In the genomic region with DNA sequence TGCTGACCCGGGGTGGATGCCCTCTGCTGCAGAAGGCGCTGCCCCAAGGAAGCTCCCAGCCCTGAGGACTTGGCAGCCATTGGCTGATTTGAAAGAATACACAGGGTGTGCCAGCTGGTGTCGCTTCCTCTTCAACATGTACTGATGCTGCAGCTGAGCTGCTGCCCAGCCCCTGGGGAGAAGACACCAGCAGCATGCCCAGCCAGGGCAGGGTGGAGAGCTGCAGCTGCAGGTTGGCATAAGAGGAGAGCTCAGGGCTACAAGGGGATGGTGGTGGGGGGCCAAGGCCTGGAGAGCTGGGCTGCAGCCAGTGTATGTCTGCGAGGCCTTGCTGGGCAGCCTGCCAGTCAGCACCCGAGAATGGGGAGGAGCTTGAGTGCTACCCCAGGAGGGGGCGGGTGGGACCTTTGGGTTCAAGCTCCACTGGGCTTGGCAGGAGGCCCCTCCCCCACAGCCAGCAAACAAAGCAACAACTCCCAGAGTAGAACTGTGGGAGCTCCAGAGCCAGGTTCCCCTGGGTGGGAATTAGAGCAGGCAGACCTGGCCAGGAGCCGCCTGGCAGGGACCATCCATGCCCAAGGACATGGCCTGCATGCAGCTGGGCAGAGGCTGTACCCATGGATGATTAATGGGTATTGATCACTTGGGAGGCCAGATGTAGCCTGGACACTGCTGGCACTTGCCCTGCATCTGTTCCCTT, we compare ENCODE assay signal across 8 cellular contexts. TPM values are rescaled to one million over a fixed set of nuclear protein-coding genes. Genes with fewer than 3 reads are reported as not detected.
DNase-seq lines count a peak whose midpoint lies in the region; ATAC-seq, FAIRE-seq and TF ChIP-seq lines count a peak whose summit lies in the region.

No MANE protein-coding gene starts in this region.

- no peak for TF ChIP-seq RAD21 in HepG2 (CRISPR knock-in tag; IDR thresholded peaks at IDR 0.05)

- POLR2A ChIA-PET in MCF 10A (lab: Yijun Ruan, JAX), result interaction anchor here (0.7 to 5.7 kb wide), 14 partner anchors 8 to 298 kb away, joined by 3 to 99 read pairs (median 6); a partner anchor contains a TSS
- POLR2A ChIA-PET in HepG2 (lab: Yijun Ruan, JAX), result interaction anchor here (0.6 to 3.6 kb wide), 9 partner anchors 9 to 740 kb away, joined by 3 to 55 read pairs (median 3); a partner anchor contains a TSS

- CTCF ChIA-PET in MCF 10A (lab: Yijun Ruan, JAX) (interaction anchor here (0.5 to 5.3 kb wide), 11 partner anchors 8 to 279 kb away, joined by 3 to 43 read pairs (median 6); a partner anchor contains a TSS), HepG2 (lab: Yijun Ruan, JAX; ENCODE audit: low intra/inter-chr PET ratio, low total read pairs) (no interaction called here)

- H3K79me2 ChIP-seq in DOHH2 (ENCODE audit: control insufficient read depth, low read length), result no peaks in the 10 kb centered on the region; the same call in 1 of the 2 replicates
- no peaks in the 10 kb centered on the region for H3K79me2 ChIP-seq in HepG2 (ENCODE audit: insufficient read depth, low read length)

- peak; percentile 70 for FAIRE-seq in HepG2 (lab: Jason Lieb, UNC)

- no peak overlapping the region for H2AFZ ChIP-seq in HepG2 (ENCODE audit: low read length)

- no peaks in the 10 kb centered on the region for H3K36me3 ChIP-seq in DOHH2 (ENCODE audit: control insufficient read depth, low read length)
- H3K36me3 ChIP-seq in HepG2 (replicated peaks in 1 of 2; ENCODE audit: control insufficient read depth in 1 of 2, insufficient read depth in 2 of 2, low read length in 2 of 2), result no peaks in the 10 kb centered on the region
- H3K36me3 ChIP-seq in suprapubic skin, result no peaks in the 10 kb centered on the region

- intact Hi-C loops in MCF 10A (cut with micrococcal nuclease), result no loop called here
- intact Hi-C loops in HepG2 (cut with micrococcal nuclease; ENCODE audit: unreplicated experiment), result no loop called here

- BruUV-seq in MCF 10A (replicated peaks; lab: Mats Ljungman, UMichigan) (no TSS peak), HepG2 (replicated peaks; lab: Mats Ljungman, UMichigan) (no TSS peak)

- 29% methylated on average over 3 of the region's 7 CpGs for WGBS in HepG2 (ENCODE audit: low lambda C conversion rate)
- WGBS in suprapubic skin, result 22% methylated on average over 6 of the region's 7 CpGs

- peak; percentile 21 to 70; a peak in 1 of 4 replicates for TF ChIP-seq POLR2A in HepG2 (IDR thresholded peaks at IDR 0.05; ENCODE audit: insufficient read depth in 1 of 2, low read depth in 2 of 2, low read length in 2 of 2)
- TF ChIP-seq POLR2A in suprapubic skin (IDR thresholded peaks at IDR 0.05), result no peak

- peak; percentile 47 for ATAC-seq in GM21526 (IDR thresholded peaks at IDR 0.05; ENCODE audit: low FRiP score, unreplicated experiment)
- peak; percentile 88 for ATAC-seq in HepG2

- H3K4me3 Mint-ChIP-seq in MCF 10A (ENCODE audit: unreplicated experiment), result peak overlapping the region; percentile 58

- H3K27ac ChIP-seq in DOHH2 (ENCODE audit: low read depth, low read length), result peak overlapping the region; percentile 87
- peak overlapping the region; percentile 65 for H3K27ac ChIP-seq in HepG2 (ENCODE audit: extremely low read length, insufficient read depth, low read length)
- H3K27ac ChIP-seq in suprapubic skin, result peak overlapping the region; percentile 84

- peaks cover 10% of the 10 kb centered on the region for H3F3A ChIP-seq in DOHH2 (ENCODE audit: control insufficient read depth, insufficient read depth)

- peak overlapping the region; percentile 50 for H3K9ac ChIP-seq in HepG2 (ENCODE audit: insufficient read depth, low read depth, low read length)

- TF ChIP-seq CTCF in DOHH2 (IDR thresholded peaks at IDR 0.05; ENCODE audit: low read depth, low read length, poor library complexity, severe bottlenecking), result no peak
- TF ChIP-seq CTCF in LNCaP clone FGC (IDR thresholded peaks at IDR 0.05; ENCODE audit: control insufficient read depth, extremely low read depth, insufficient read depth), result no peak
- TF ChIP-seq CTCF in MCF 10A (IDR thresholded peaks at IDR 0.05; ENCODE audit: unreplicated experiment), result no peak
- TF ChIP-seq CTCF in HepG2 (CRISPR knock-in tag; IDR thresholded peaks at IDR 0.05), result peak; percentile 34; the same call in 1 of the 2 replicates
- TF ChIP-seq CTCF in suprapubic skin (IDR thresholded peaks at IDR 0.05), result no peak

- H3K9me2 ChIP-seq in DOHH2 (replicated peaks; ENCODE audit: control insufficient read depth, low read length), result no peaks in the 10 kb centered on the region

- H4K20me1 ChIP-seq in DOHH2 (ENCODE audit: control insufficient read depth, insufficient read depth, low read depth, low read length) (no peaks in the 10 kb centered on the region), HepG2 (ENCODE audit: insufficient read depth, low read length) (no peaks in the 10 kb centered on the region)

- H3K4me1 Mint-ChIP-seq in MCF 10A (ENCODE audit: insufficient read depth, unreplicated experiment), result peaks cover 31% of the 10 kb centered on the region

- H3K4me1 ChIP-seq in DOHH2 (ENCODE audit: control insufficient read depth, low read length) (peaks cover 75% of the 10 kb centered on the region), HepG2 (ENCODE audit: insufficient read depth, low read length) (peaks cover 42% of the 10 kb centered on the region), suprapubic skin (peaks cover 71% of the 10 kb centered on the region)

- DNase-seq in LNCaP clone FGC (ENCODE audit: low read depth) (peak; percentile 58), SHP77 (lab: John Stamatoyannopoulos, UW) (peak; percentile 96 to 98), MCF 10A (ENCODE audit: unreplicated experiment) (peak; percentile 92), HepG2 (ENCODE audit: low spot score) (peak; percentile 90), suprapubic skin (ENCODE audit: low spot score in 2 of 2) (peak; percentile 81 to 90), GM03348 (ENCODE audit: low spot score) (no peak)

- H3K36me3 Mint-ChIP-seq in MCF 10A (ENCODE audit: insufficient read depth, unreplicated experiment), result peaks cover 45% of the 10 kb centered on the region

- in situ Hi-C loops in HepG2 (cut with HindIII; ENCODE audit: extremely low pct_ligation_motif_present, low pct_unique_long_range_greater_than_20kb), result no loop called here

- H3K27ac Mint-ChIP-seq in MCF 10A (ENCODE audit: low read depth, unreplicated experiment), result peak overlapping the region; percentile 88

- no peaks in the 10 kb centered on the region for H3K27me3 ChIP-seq in DOHH2 (ENCODE audit: control insufficient read depth, low read length)
- no peaks in the 10 kb centered on the region for H3K27me3 ChIP-seq in HepG2 (ENCODE audit: control insufficient read depth in 1 of 2, insufficient read depth in 2 of 2, low read length in 2 of 2)
- no peaks in the 10 kb centered on the region for H3K27me3 ChIP-seq in suprapubic skin

- H3K4me2 ChIP-seq in DOHH2 (ENCODE audit: low read length) (peak overlapping the region; percentile 96), HepG2 (ENCODE audit: low read depth, low read length) (peak overlapping the region; percentile 83)

- H3K9me3 Mint-ChIP-seq in MCF 10A (ENCODE audit: unreplicated experiment), result no peaks in the 10 kb centered on the region

- H3K4me3 ChIP-seq in DOHH2 (ENCODE audit: low read length) (peak overlapping the region; percentile 70), LNCaP clone FGC (ENCODE audit: low read depth, low read length) (no peak overlapping the region), HepG2 (replicated peaks in 1 of 3; ENCODE audit: insufficient read depth in 1 of 3, low read depth in 2 of 3, low read length in 3 of 3) (peak overlapping the region; percentile 23 to 54 (median 31); a peak in 5 of 6 replicates), suprapubic skin (peak overlapping the region; percentile 4)

- TF ChIP-seq EP300 in HepG2 (IDR thresholded peaks at IDR 0.05; ENCODE audit: low read depth in 2 of 2, low read length in 2 of 2) (peak in 1 of 2 experiments; percentile 60; a peak in 2 of 4 replicates), HepG2 (CRISPR knock-in tag; IDR thresholded peaks at IDR 0.05; ENCODE audit: borderline replicate concordance) (no peak), suprapubic skin (IDR thresholded peaks at IDR 0.05) (no peak)

- H3K27me3 Mint-ChIP-seq in MCF 10A (ENCODE audit: insufficient read depth, unreplicated experiment), result no peaks in the 10 kb centered on the region

- H3K9me3 ChIP-seq in DOHH2 (ENCODE audit: control insufficient read depth, insufficient read depth, low read length), result no peaks in the 10 kb centered on the region
- H3K9me3 ChIP-seq in HepG2 (ENCODE audit: low read length), result no peaks in the 10 kb centered on the region
- H3K9me3 ChIP-seq in suprapubic skin, result no peaks in the 10 kb centered on the region

RNA-seq across cellular contexts. Expression of a gene that starts 9.2 kb away (rescaled TPM):
- total RNA-seq in MCF 10A (2022), result 38.6 and 46.4 TPM in 2 replicates
- 1.3 and 2.1 TPM in 2 replicates for total RNA-seq in HepG2 (2016; rRNA removed; fragmentation: Illumina TruSeq; extraction: Trizol)
- 2.8 and 3.6 TPM in 2 replicates for total RNA-seq in HepG2 (2016; cell fraction: cytosol; rRNA removed; fragmentation: Illumina TruSeq; extraction: Trizol; ENCODE audit: low read depth)
- total RNA-seq in HepG2 (2016; cell fraction: insoluble cytoplasmic fraction; rRNA removed; fragmentation: Illumina TruSeq; extraction: Trizol), result 1.8 and 2.7 TPM in 2 replicates
- 1.5 and 1.8 TPM in 2 replicates for total RNA-seq in HepG2 (2016; cell fraction: membrane; rRNA removed; fragmentation: Illumina TruSeq; extraction: Trizol)
- total RNA-seq in HepG2 (2016; cell fraction: nucleus; rRNA removed; fragmentation: Illumina TruSeq; extraction: Trizol), result 4.4 and 5.3 TPM in 2 replicates
- 17.0 and 31.8 TPM in 2 replicates for polyA plus RNA-seq in HepG2 (2011; rRNA removed)
- 11.3 and 13.8 TPM in 2 replicates for polyA plus RNA-seq in HepG2 (2011; cell fraction: cytosol; rRNA removed)
- 63.8 and 71.1 TPM in 2 replicates for polyA plus RNA-seq in HepG2 (2011; cell fraction: nucleus; rRNA removed)
- 11.2 and 22.4 TPM in 2 replicates for polyA plus RNA-seq in HepG2 (2012)
- 0.40 and 0.47 TPM in 2 replicates for polyA plus RNA-seq in HepG2 (2016; cell fraction: cytosol; fragmentation: Illumina TruSeq; extraction: Trizol; ENCODE audit: low read depth)
- polyA plus RNA-seq in HepG2 (2016; cell fraction: insoluble cytoplasmic fraction; fragmentation: Illumina TruSeq; extraction: Trizol; ENCODE audit: low read depth), result 2.0 and 2.2 TPM in 2 replicates
- 0.70 and 1.2 TPM in 2 replicates for polyA plus RNA-seq in HepG2 (2016; cell fraction: membrane; fragmentation: Illumina TruSeq; extraction: Trizol; ENCODE audit: low read depth)
- polyA plus RNA-seq in HepG2 (2016; cell fraction: nucleus; fragmentation: Illumina TruSeq; extraction: Trizol; ENCODE audit: insufficient read depth, low read depth), result 14.4 and 14.8 TPM in 2 replicates
- polyA minus RNA-seq in HepG2 (2011; rRNA and poly(A)+ RNA removed; ENCODE audit: low replicate concordance), result 42.2 and 71.8 TPM in 2 replicates
- polyA minus RNA-seq in HepG2 (2011; cell fraction: cytosol; rRNA and poly(A)+ RNA removed), result 25.4 and 35.9 TPM in 2 replicates
- 35.4 and 39.4 TPM in 2 replicates for polyA minus RNA-seq in HepG2 (2011; cell fraction: nucleus; rRNA and poly(A)+ RNA removed)
- total RNA-seq in suprapubic skin, result 100 to 1,000 TPM in 2 of 4 donors, 10 to 100 TPM in 2; 81.7 to 146 (median 116) TPM

RNA-seq across cellular contexts. Expression of a gene that starts 41.8 kb away (rescaled TPM):
- total RNA-seq in MCF 10A (2022), result 45.6 and 50.5 TPM in 2 replicates
- 38.7 and 52.4 TPM in 2 replicates for total RNA-seq in HepG2 (2016; rRNA removed; fragmentation: Illumina TruSeq; extraction: Trizol)
- total RNA-seq in HepG2 (2016; cell fraction: cytosol; rRNA removed; fragmentation: Illumina TruSeq; extraction: Trizol; ENCODE audit: low read depth), result 18.8 and 20.6 TPM in 2 replicates
- 43.1 and 52.3 TPM in 2 replicates for total RNA-seq in HepG2 (2016; cell fraction: insoluble cytoplasmic fraction; rRNA removed; fragmentation: Illumina TruSeq; extraction: Trizol)
- total RNA-seq in HepG2 (2016; cell fraction: membrane; rRNA removed; fragmentation: Illumina TruSeq; extraction: Trizol), result 30.4 and 35.8 TPM in 2 replicates
- 22.1 and 24.2 TPM in 2 replicates for total RNA-seq in HepG2 (2016; cell fraction: nucleus; rRNA removed; fragmentation: Illumina TruSeq; extraction: Trizol)
- polyA plus RNA-seq in HepG2 (2011; rRNA removed), result 72.7 and 73.6 TPM in 2 replicates
- 50.7 and 83.9 TPM in 2 replicates for polyA plus RNA-seq in HepG2 (2011; cell fraction: cytosol; rRNA removed)
- polyA plus RNA-seq in HepG2 (2011; cell fraction: nucleus; rRNA removed), result 47.6 and 49.0 TPM in 2 replicates
- 22.9 and 33.8 TPM in 2 replicates for polyA plus RNA-seq in HepG2 (2012)
- 38.0 and 44.9 TPM in 2 replicates for polyA plus RNA-seq in HepG2 (2016; cell fraction: cytosol; fragmentation: Illumina TruSeq; extraction: Trizol; ENCODE audit: low read depth)
- polyA plus RNA-seq in HepG2 (2016; cell fraction: insoluble cytoplasmic fraction; fragmentation: Illumina TruSeq; extraction: Trizol; ENCODE audit: low read depth), result 88.2 and 89.6 TPM in 2 replicates
- 44.3 and 53.1 TPM in 2 replicates for polyA plus RNA-seq in HepG2 (2016; cell fraction: membrane; fragmentation: Illumina TruSeq; extraction: Trizol; ENCODE audit: low read depth)
- 71.0 and 73.3 TPM in 2 replicates for polyA plus RNA-seq in HepG2 (2016; cell fraction: nucleus; fragmentation: Illumina TruSeq; extraction: Trizol; ENCODE audit: insufficient read depth, low read depth)
- polyA minus RNA-seq in HepG2 (2011; rRNA and poly(A)+ RNA removed; ENCODE audit: low replicate concordance), result 45.8 and 91.0 TPM in 2 replicates
- 10.3 and 12.9 TPM in 2 replicates for polyA minus RNA-seq in HepG2 (2011; cell fraction: cytosol; rRNA and poly(A)+ RNA removed)
- polyA minus RNA-seq in HepG2 (2011; cell fraction: nucleus; rRNA and poly(A)+ RNA removed), result 5.7 TPM in 2 replicates
- total RNA-seq in suprapubic skin, result 10 to 100 TPM; 16.2 to 41.9 (median 29.7) TPM

RNA-seq across cellular contexts. Expression of a gene that starts 42.1 kb away (rescaled TPM):
- total RNA-seq in MCF 10A (2022), result 3.4 and 6.6 TPM in 2 replicates
- total RNA-seq in HepG2 (2016; rRNA removed; fragmentation: Illumina TruSeq; extraction: Trizol), result 4.3 and 5.0 TPM in 2 replicates
- 1.2 TPM in 2 replicates for total RNA-seq in HepG2 (2016; cell fraction: cytosol; rRNA removed; fragmentation: Illumina TruSeq; extraction: Trizol; ENCODE audit: low read depth)
- 5.0 and 6.6 TPM in 2 replicates for total RNA-seq in HepG2 (2016; cell fraction: insoluble cytoplasmic fraction; rRNA removed; fragmentation: Illumina TruSeq; extraction: Trizol)
- 2.4 and 2.8 TPM in 2 replicates for total RNA-seq in HepG2 (2016; cell fraction: membrane; rRNA removed; fragmentation: Illumina TruSeq; extraction: Trizol)
- 4.7 and 4.8 TPM in 2 replicates for total RNA-seq in HepG2 (2016; cell fraction: nucleus; rRNA removed; fragmentation: Illumina TruSeq; extraction: Trizol)
- 1.5 and 2.2 TPM in 2 replicates for polyA plus RNA-seq in HepG2 (2011; rRNA removed)
- polyA plus RNA-seq in HepG2 (2011; cell fraction: cytosol; rRNA removed), result 0.83 and 1.3 TPM in 2 replicates
- 6.5 and 7.4 TPM in 2 replicates for polyA plus RNA-seq in HepG2 (2011; cell fraction: nucleus; rRNA removed)
- 0.84 and 1.2 TPM in 2 replicates for polyA plus RNA-seq in HepG2 (2012)
- polyA plus RNA-seq in HepG2 (2016; cell fraction: cytosol; fragmentation: Illumina TruSeq; extraction: Trizol; ENCODE audit: low read depth), result 0.17 and 0.42 TPM in 2 replicates
- polyA plus RNA-seq in HepG2 (2016; cell fraction: insoluble cytoplasmic fraction; fragmentation: Illumina TruSeq; extraction: Trizol; ENCODE audit: low read depth), result 2.4 and 3.1 TPM in 2 replicates
- polyA plus RNA-seq in HepG2 (2016; cell fraction: membrane; fragmentation: Illumina TruSeq; extraction: Trizol; ENCODE audit: low read depth), result 0.72 and 0.86 TPM in 2 replicates
- 2.7 and 3.3 TPM in 2 replicates for polyA plus RNA-seq in HepG2 (2016; cell fraction: nucleus; fragmentation: Illumina TruSeq; extraction: Trizol; ENCODE audit: insufficient read depth, low read depth)
- polyA minus RNA-seq in HepG2 (2011; rRNA and poly(A)+ RNA removed; ENCODE audit: low replicate concordance), result 18.9 and 23.4 TPM in 2 replicates
- polyA minus RNA-seq in HepG2 (2011; cell fraction: cytosol; rRNA and poly(A)+ RNA removed), result 1.2 and 3.0 TPM in 2 replicates
- polyA minus RNA-seq in HepG2 (2011; cell fraction: nucleus; rRNA and poly(A)+ RNA removed), result 12.5 and 15.4 TPM in 2 replicates
- total RNA-seq in suprapubic skin, result 1 to 10 TPM; 2.2 to 3.6 (median 2.9) TPM

RNA-seq across cellular contexts. Expression of a gene that starts 57.4 kb away (rescaled TPM):
- total RNA-seq in MCF 10A (2022) (0.47 TPM in 1 of 2 replicates, not detected in the other), HepG2 (2016; rRNA removed; fragmentation: Illumina TruSeq; extraction: Trizol) (0.29 TPM in 1 of 2 replicates, not detected in the other), suprapubic skin (under 1 TPM in 1 of 4 donors, not detected in 3; 0.21 TPM)
- total RNA-seq in HepG2 (2016; cell fraction: cytosol; rRNA removed; fragmentation: Illumina TruSeq; extraction: Trizol; ENCODE audit: low read depth), result 0.09 TPM in 1 of 2 replicates, not detected in the other
- total RNA-seq in HepG2 (2016; cell fraction: insoluble cytoplasmic fraction; rRNA removed; fragmentation: Illumina TruSeq; extraction: Trizol), result 0.11 TPM in 1 of 2 replicates, not detected in the other
- total RNA-seq in HepG2 (2016; cell fraction: membrane; rRNA removed; fragmentation: Illumina TruSeq; extraction: Trizol), result 0.21 TPM in 1 of 2 replicates, not detected in the other
- 0.25 TPM in 1 of 2 replicates, not detected in the other for total RNA-seq in HepG2 (2016; cell fraction: nucleus; rRNA removed; fragmentation: Illumina TruSeq; extraction: Trizol)
- 0.07 and 0.08 TPM in 2 replicates for polyA plus RNA-seq in HepG2 (2011; rRNA removed)
- 0.04 and 0.14 TPM in 2 replicates for polyA plus RNA-seq in HepG2 (2011; cell fraction: cytosol; rRNA removed)
- polyA plus RNA-seq in HepG2 (2011; cell fraction: nucleus; rRNA removed), result 0.21 and 0.51 TPM in 2 replicates
- polyA plus RNA-seq in HepG2 (2012), result not detected in 2 replicates
- not detected in 2 replicates for polyA plus RNA-seq in HepG2 (2016; cell fraction: cytosol; fragmentation: Illumina TruSeq; extraction: Trizol; ENCODE audit: low read depth)
- not detected in 2 replicates for polyA plus RNA-seq in HepG2 (2016; cell fraction: insoluble cytoplasmic fraction; fragmentation: Illumina TruSeq; extraction: Trizol; ENCODE audit: low read depth)
- polyA plus RNA-seq in HepG2 (2016; cell fraction: membrane; fragmentation: Illumina TruSeq; extraction: Trizol; ENCODE audit: low read depth), result 0.09 TPM in 1 of 2 replicates, not detected in the other
- 0.28 TPM in 1 of 2 replicates, not detected in the other for polyA plus RNA-seq in HepG2 (2016; cell fraction: nucleus; fragmentation: Illumina TruSeq; extraction: Trizol; ENCODE audit: insufficient read depth, low read depth)
- not detected in 2 replicates for polyA minus RNA-seq in HepG2 (2011; rRNA and poly(A)+ RNA removed; ENCODE audit: low replicate concordance)
- polyA minus RNA-seq in HepG2 (2011; cell fraction: cytosol; rRNA and poly(A)+ RNA removed), result not detected in 2 replicates
- polyA minus RNA-seq in HepG2 (2011; cell fraction: nucleus; rRNA and poly(A)+ RNA removed), result 0.26 TPM in 1 of 2 replicates, not detected in the other

Comparison
In these comparisons a context has a peak if more than half of its experiments do, and no peak if none do; other contexts are left out.
1. POLR2A ChIP-seq: peak in HepG2 (2 of 2); none in suprapubic skin (0 of 2).
2. Peak in every context shown above with its lines, with median percentiles within 50 percentile points of each other: H3K27ac ChIP-seq.